Comparison of ENCODE assay signal across 9 cellular contexts in genomic region chr16:87964049-87964448, GRCh38. TPM values are rescaled to one million over a fixed set of nuclear protein-coding genes. Genes with fewer than 3 reads are reported as not detected.
DNase-seq lines count a peak whose midpoint lies in the region; ATAC-seq and TF ChIP-seq lines count a peak whose summit lies in the region.
"Had no signal": no experiment of that assay in that cellular context is flagged by ENCODE, and none has a peak within 500 bp of the region (broad histone marks: within the 10 kb centered on the region; RNA-seq: fewer than 3 reads in every experiment).

No MANE protein-coding gene starts in this region.

- H3K36me3 Mint-ChIP-seq in activated CD4-positive, alpha-beta T cell treated with anti-CD3 and anti-CD28 coated beads, Interleukin-2, amount 10 ng/mL, durations not matched to agents 7 days and 5 days (ENCODE audit: low read depth): peaks cover 7% of the 10 kb centered on the region
- no peaks in the 10 kb centered on the region; the same call in 1 of the 2 replicates for H3K36me3 Mint-ChIP-seq in WTC11

- no peaks in the 10 kb centered on the region for H3K27me3 Mint-ChIP-seq in activated CD4-positive, alpha-beta T cell treated with anti-CD3 and anti-CD28 coated beads, Interleukin-2, amount 10 ng/mL, durations not matched to agents 7 days and 5 days
- no peaks in the 10 kb centered on the region for H3K27me3 Mint-ChIP-seq in WTC11 (ENCODE audit: low read depth)

- POLR2A ChIA-PET in activated CD4-positive, alpha-beta T cell treated with anti-CD3 and anti-CD28 coated beads, Interleukin-2, amount 10 ng/mL, durations not matched to agents 7 days and 5 days (lab: Charles Lee): interaction anchor here (0.7 kb wide), 1 partner anchor 198 kb away, joined by 3 read pairs; the partner anchor contains the start of gene KLHDC4
- POLR2A ChIA-PET in WTC11 (lab: Charles Lee): no interaction called here

- peaks cover 34 to 66% (median 43%) of the 10 kb centered on the region in 4 donors for H3K4me1 ChIP-seq in esophagus muscularis mucosa

- H3K27ac ChIP-seq in esophagus muscularis mucosa (replicated peaks in 1 of 4): peak overlapping the region in 3 of 4 donors; percentile 7 to 58 (median 50)
- H3K27ac ChIP-seq in WERI-Rb-1: no peak overlapping the region

- H3K4me3 ChIP-seq in esophagus muscularis mucosa (no peak overlapping the region), skeletal muscle cell (ENCODE audit: low read depth, low read length) (no peak overlapping the region), WERI-Rb-1 (ENCODE audit: low read depth, low read length) (no peak overlapping the region)

- TF ChIP-seq EP300 in esophagus muscularis mucosa (IDR thresholded peaks at IDR 0.05): no peak

- no peaks in the 10 kb centered on the region for H3K9me3 Mint-ChIP-seq in activated CD4-positive, alpha-beta T cell treated with anti-CD3 and anti-CD28 coated beads, Interleukin-2, amount 10 ng/mL, durations not matched to agents 7 days and 5 days
- H3K9me3 Mint-ChIP-seq in WTC11: no peaks in the 10 kb centered on the region

- intact Hi-C loops in esophagus muscularis mucosa (cut with DNase I): no loop called here

- no peaks in the 10 kb centered on the region for H3K9me3 ChIP-seq in esophagus muscularis mucosa
- H3K9me3 ChIP-seq in WERI-Rb-1 (ENCODE audit: severe bottlenecking): no peaks in the 10 kb centered on the region

- no peak for DNase-seq in activated CD4-positive, alpha-beta T cell treated with anti-CD3 and anti-CD28 coated beads, Interleukin-2, amount 10 ng/mL, durations not matched to agents 7 days and 5 days
- no peak for DNase-seq in activated CD4-positive, alpha-beta T cell treated with anti-CD3 and anti-CD28 coated beads for 4 hours
- no peak for DNase-seq in WTC11 (ENCODE audit: low spot score)
- no peak for DNase-seq in esophagus muscularis mucosa (ENCODE audit: extremely low spot score)
- peak; percentile 41 for DNase-seq in skeletal muscle cell (ENCODE audit: low read depth)
- no peak for DNase-seq in stimulated activated CD4-positive, alpha-beta T cell treated with anti-CD3 and anti-CD28 coated beads, Interleukin-2, amount 100 ng/mL, for 48 hours
- no peak for DNase-seq in WERI-Rb-1
- DNase-seq: NCI-H526 treated with DMSO at 0.1 percent for 48 hours had no signal

- H3K27me3 ChIP-seq in esophagus muscularis mucosa: no peaks in the 10 kb centered on the region
- H3K27me3 ChIP-seq in WERI-Rb-1 (ENCODE audit: insufficient read depth, low read depth, severe bottlenecking): no peaks in the 10 kb centered on the region

- WGBS in esophagus muscularis mucosa: 85% methylated on average over 10 of the region's 10 CpGs

- no peak overlapping the region for H3K4me3 Mint-ChIP-seq in activated CD4-positive, alpha-beta T cell treated with anti-CD3 and anti-CD28 coated beads, Interleukin-2, amount 10 ng/mL, durations not matched to agents 7 days and 5 days
- H3K4me3 Mint-ChIP-seq in WTC11: no peak overlapping the region

- peak overlapping the region; percentile 83 for H3K27ac Mint-ChIP-seq in activated CD4-positive, alpha-beta T cell treated with anti-CD3 and anti-CD28 coated beads, Interleukin-2, amount 10 ng/mL, durations not matched to agents 7 days and 5 days
- 0 out of 2 replicates have a peak overlapping the region, but pooled peaks have one; percentile 53 for H3K27ac Mint-ChIP-seq in WTC11

- peaks cover 65% of the 10 kb centered on the region for H3K4me1 Mint-ChIP-seq in activated CD4-positive, alpha-beta T cell treated with anti-CD3 and anti-CD28 coated beads, Interleukin-2, amount 10 ng/mL, durations not matched to agents 7 days and 5 days
- H3K4me1 Mint-ChIP-seq in WTC11: peaks cover 35% of the 10 kb centered on the region

- no peak for TF ChIP-seq POLR2A in esophagus muscularis mucosa (IDR thresholded peaks at IDR 0.05; ENCODE audit: low read depth)

- CTCF ChIA-PET in activated CD4-positive, alpha-beta T cell treated with anti-CD3 and anti-CD28 coated beads, Interleukin-2, amount 10 ng/mL, durations not matched to agents 7 days and 5 days (lab: Charles Lee): interaction anchor here (0.6 to 2.0 kb wide), 4 partner anchors 8 to 568 kb away, joined by 3 to 6 read pairs (median 4); no protein-coding TSS in a partner anchor
- CTCF ChIA-PET in WTC11 (lab: Charles Lee): no interaction called here

- H3K36me3 ChIP-seq in esophagus muscularis mucosa (no peaks in the 10 kb centered on the region), WERI-Rb-1 (no peaks in the 10 kb centered on the region)

- ATAC-seq in WTC11 (no peak), HG03097 (IDR thresholded peaks at IDR 0.05; ENCODE audit: low FRiP score, unreplicated experiment) (no peak)

- no peak for TF ChIP-seq CTCF in WTC11 (IDR thresholded peaks at IDR 0.05)
- no peak for TF ChIP-seq CTCF in esophagus muscularis mucosa (IDR thresholded peaks at IDR 0.05)
- TF ChIP-seq CTCF in WERI-Rb-1 (IDR thresholded peaks at IDR 0.05; ENCODE audit: low read depth, low read length): no peak

TF ChIP-seq in WTC11, 78 proteins besides CTCF, POLR2A, EP300 and RAD21 (continues in another document):
- no peak for TF ChIP-seq GRHL2 (CRISPR knock-in tag; IDR thresholded peaks at IDR 0.05; ENCODE audit: insufficient replicate concordance, severe bottlenecking)
- TF ChIP-seq FOXJ3 (CRISPR knock-in tag; IDR thresholded peaks at IDR 0.05; ENCODE audit: borderline replicate concordance): no peak
- TF ChIP-seq, protein P1, sequence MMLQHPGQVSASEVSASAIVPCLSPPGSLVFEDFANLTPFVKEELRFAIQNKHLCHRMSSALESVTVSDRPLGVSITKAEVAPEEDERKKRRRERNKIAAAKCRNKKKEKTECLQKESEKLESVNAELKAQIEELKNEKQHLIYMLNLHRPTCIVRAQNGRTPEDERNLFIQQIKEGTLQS (CRISPR knock-in tag; conservative IDR thresholded peaks at IDR 0.05): no peak
- TF ChIP-seq NR1H2 (CRISPR knock-in tag; IDR thresholded peaks at IDR 0.05): no peak
- TF ChIP-seq EMX1 (CRISPR knock-in tag; IDR thresholded peaks at IDR 0.05): no peak
- no peak for TF ChIP-seq ETV6 (CRISPR knock-in tag; IDR thresholded peaks at IDR 0.05)
- no peak for TF ChIP-seq ZNF423 (CRISPR knock-in tag; IDR thresholded peaks at IDR 0.05)
- no peak for TF ChIP-seq SMAD3 (CRISPR knock-in tag; IDR thresholded peaks at IDR 0.05; ENCODE audit: borderline replicate concordance)
- TF ChIP-seq TEAD4 (CRISPR knock-in tag; IDR thresholded peaks at IDR 0.05): no peak
- TF ChIP-seq HMGA2 (CRISPR knock-in tag; IDR thresholded peaks at IDR 0.05): no peak
- no peak for TF ChIP-seq ATF6 (CRISPR knock-in tag; IDR thresholded peaks at IDR 0.05)
- TF ChIP-seq TP53 (CRISPR knock-in tag; IDR thresholded peaks at IDR 0.05): no peak
- no peak for TF ChIP-seq GTF2I (CRISPR knock-in tag; conservative IDR thresholded peaks at IDR 0.05)
- TF ChIP-seq, protein P2, sequence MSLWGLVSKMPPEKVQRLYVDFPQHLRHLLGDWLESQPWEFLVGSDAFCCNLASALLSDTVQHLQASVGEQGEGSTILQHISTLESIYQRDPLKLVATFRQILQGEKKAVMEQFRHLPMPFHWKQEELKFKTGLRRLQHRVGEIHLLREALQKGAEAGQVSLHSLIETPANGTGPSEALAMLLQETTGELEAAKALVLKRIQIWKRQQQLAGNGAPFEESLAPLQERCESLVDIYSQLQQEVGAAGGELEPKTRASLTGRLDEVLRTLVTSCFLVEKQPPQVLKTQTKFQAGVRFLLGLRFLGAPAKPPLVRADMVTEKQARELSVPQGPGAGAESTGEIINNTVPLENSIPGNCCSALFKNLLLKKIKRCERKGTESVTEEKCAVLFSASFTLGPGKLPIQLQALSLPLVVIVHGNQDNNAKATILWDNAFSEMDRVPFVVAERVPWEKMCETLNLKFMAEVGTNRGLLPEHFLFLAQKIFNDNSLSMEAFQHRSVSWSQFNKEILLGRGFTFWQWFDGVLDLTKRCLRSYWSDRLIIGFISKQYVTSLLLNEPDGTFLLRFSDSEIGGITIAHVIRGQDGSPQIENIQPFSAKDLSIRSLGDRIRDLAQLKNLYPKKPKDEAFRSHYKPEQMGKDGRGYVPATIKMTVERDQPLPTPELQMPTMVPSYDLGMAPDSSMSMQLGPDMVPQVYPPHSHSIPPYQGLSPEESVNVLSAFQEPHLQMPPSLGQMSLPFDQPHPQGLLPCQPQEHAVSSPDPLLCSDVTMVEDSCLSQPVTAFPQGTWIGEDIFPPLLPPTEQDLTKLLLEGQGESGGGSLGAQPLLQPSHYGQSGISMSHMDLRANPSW (CRISPR knock-in tag; conservative IDR thresholded peaks at IDR 0.05; ENCODE audit: low read depth): no peak
- no peak for TF ChIP-seq SMAD4 (CRISPR knock-in tag; IDR thresholded peaks at IDR 0.05)
- TF ChIP-seq, protein P3, sequence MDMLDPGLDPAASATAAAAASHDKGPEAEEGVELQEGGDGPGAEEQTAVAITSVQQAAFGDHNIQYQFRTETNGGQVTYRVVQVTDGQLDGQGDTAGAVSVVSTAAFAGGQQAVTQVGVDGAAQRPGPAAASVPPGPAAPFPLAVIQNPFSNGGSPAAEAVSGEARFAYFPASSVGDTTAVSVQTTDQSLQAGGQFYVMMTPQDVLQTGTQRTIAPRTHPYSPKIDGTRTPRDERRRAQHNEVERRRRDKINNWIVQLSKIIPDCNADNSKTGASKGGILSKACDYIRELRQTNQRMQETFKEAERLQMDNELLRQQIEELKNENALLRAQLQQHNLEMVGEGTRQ (CRISPR knock-in tag; IDR thresholded peaks at IDR 0.05): no peak
- no peak for TF ChIP-seq NFYB (CRISPR knock-in tag; conservative IDR thresholded peaks at IDR 0.05; ENCODE audit: low read depth)

RNA-seq across cellular contexts. Expression of gene BANP, which starts 12.8 kb away (rescaled TPM):
- total RNA-seq in activated CD4-positive, alpha-beta T cell treated with anti-CD3 and anti-CD28 coated beads, Interleukin-2, amount 10 ng/mL, durations not matched to agents 7 days and 5 days: 10 to 100 TPM; 43.2 to 45.5 TPM
- total RNA-seq in WTC11 (2021) (29.1 to 34.5 TPM (median 33.3 TPM) in 3 replicates), esophagus muscularis mucosa (10 to 100 TPM; 18.9 to 33.6 (median 28.2) TPM)

RNA-seq across cellular contexts. Expression of gene CA5A, which starts 27.7 kb away (rescaled TPM):
- total RNA-seq in activated CD4-positive, alpha-beta T cell treated with anti-CD3 and anti-CD28 coated beads, Interleukin-2, amount 10 ng/mL, durations not matched to agents 7 days and 5 days: not detected
- total RNA-seq in WTC11 (2021): not detected in 3 replicates
- not detected for total RNA-seq in esophagus muscularis mucosa
